ENCODE assay signal across 9 cellular contexts in the genomic region with DNA sequence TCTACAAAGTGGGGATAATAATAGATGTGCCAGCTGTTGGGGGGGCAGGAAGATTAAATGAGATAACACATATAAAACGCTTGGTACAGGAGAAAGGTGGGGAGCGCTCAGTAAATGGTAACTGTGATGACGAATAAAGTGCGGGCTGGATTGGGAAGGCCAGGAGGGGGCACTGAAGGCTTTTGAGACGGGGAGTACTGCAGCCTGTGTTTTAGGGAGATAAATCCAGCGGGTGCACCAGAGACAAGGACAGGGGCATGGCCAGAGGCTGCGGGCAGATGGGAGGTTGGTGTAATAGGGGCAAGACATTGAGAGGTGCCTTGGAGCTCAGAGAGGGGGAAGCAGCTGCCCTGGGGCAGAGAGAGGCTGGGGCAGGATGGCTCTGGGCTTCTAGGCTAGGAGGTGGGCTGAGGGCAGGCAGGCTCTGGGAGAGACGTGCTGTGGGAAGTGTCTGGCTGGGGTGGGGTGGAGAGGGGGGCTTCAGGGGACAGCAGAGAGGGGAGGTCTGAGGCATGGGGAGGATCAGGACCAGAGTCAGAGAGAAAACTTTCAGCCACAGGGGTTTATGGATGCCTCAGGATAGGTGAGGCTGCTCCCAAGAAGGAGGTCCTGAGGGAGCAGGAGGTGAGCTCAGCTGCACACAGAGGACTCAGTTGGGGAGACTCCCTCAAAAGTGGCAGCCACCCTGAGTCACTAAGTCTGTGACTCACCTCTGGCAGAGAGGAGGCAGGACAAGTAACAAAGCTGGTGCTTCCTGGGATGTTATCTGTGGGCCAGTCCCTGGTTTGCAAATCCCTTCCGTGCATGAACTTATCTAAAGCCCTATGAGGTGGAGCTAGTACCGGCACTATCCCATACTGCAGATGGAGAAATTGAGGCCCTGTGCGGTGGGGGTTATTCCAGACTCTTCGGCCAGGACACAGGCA. TPM values are rescaled to one million over a fixed set of nuclear protein-coding genes. Genes with fewer than 3 reads are reported as not detected.
DNase-seq lines count a peak whose midpoint lies in the region; FAIRE-seq lines count a peak whose summit lies in the region.
"Had no signal": no experiment of that assay in that cellular context is flagged by ENCODE, and none has a peak within 500 bp of the region (broad histone marks: within the 10 kb centered on the region; RNA-seq: fewer than 3 reads in every experiment).

No MANE protein-coding gene starts in this region.

- FAIRE-seq in frontal cortex (lab: Jason Lieb, UNC), result no peak
- FAIRE-seq: islet of Langerhans had no signal

- in situ Hi-C loops in SK-MEL-5 (cut with HindIII; ENCODE audit: low pct_unique_long_range_greater_than_20kb, low sequenced_read_pairs), result no loop called here

- H3K27ac ChIP-seq in angular gyrus (ENCODE audit: low read depth, low read length), result peak overlapping the region; percentile 79

- DNase-seq in stimulated activated naive CD4-positive, alpha-beta T cell treated with Interleukin-2 at 50 U/mL for 16 hours (lab: John Stamatoyannopoulos, UW), result peak; percentile 43
- DNase-seq in stimulated activated naive CD4-positive, alpha-beta T cell (lab: John Stamatoyannopoulos, UW), result no peak
- DNase-seq in SK-MEL-5 (ENCODE audit: low read depth, low spot score) (peak; percentile 46), iPS-NIHi11 (ENCODE audit: low spot score) (peak; percentile 48), frontal cortex (ENCODE audit: low spot score in 2 of 2) (no peak), pons (ENCODE audit: low spot score) (no peak)
- DNase-seq in stimulated activated CD4-positive, alpha-beta T cell treated with anti-CD3 and anti-CD28 coated beads, Interleukin-4, amount 100 ng/mL, for 1 hour, result peak; percentile 54

RNA-seq across cellular contexts. Expression of gene TEX44, which starts 18.9 kb away (rescaled TPM):
- total RNA-seq in SK-MEL-5 (2014; rRNA removed; shearing (Covaris generic)), result not detected in 2 replicates
- polyA plus RNA-seq in SK-MEL-5 (2015; cell fraction: cytosol; rRNA removed), result not detected in 2 replicates
- polyA plus RNA-seq in SK-MEL-5 (2015; cell fraction: nucleus; rRNA removed), result not detected in 2 replicates
- not detected for total RNA-seq in frontal cortex

Comparison
In these comparisons a context has a peak if more than half of its experiments do, and no peak if none do; other contexts are left out.
1. DNase-seq: peak in stimulated activated naive CD4-positive, alpha-beta T cell treated with Interleukin-2 at 50 U/mL for 16 hours (single experiment), SK-MEL-5 (single experiment), iPS-NIHi11 (single experiment) and stimulated activated CD4-positive, alpha-beta T cell treated with anti-CD3 and anti-CD28 coated beads, Interleukin-4, amount 100 ng/mL, for 1 hour (single experiment); none in stimulated activated naive CD4-positive, alpha-beta T cell (0 of 6), frontal cortex (0 of 2) and pons (single experiment).